ENCODE assay signal across 8 cellular contexts in genomic region chr17:80035937-80036714, GRCh38. TPM values are rescaled to one million over a fixed set of nuclear protein-coding genes. Genes with fewer than 3 reads are reported as not detected.
DNase-seq lines count a peak whose midpoint lies in the region; ATAC-seq, FAIRE-seq and TF ChIP-seq lines count a peak whose summit lies in the region.

A gene with protein sequence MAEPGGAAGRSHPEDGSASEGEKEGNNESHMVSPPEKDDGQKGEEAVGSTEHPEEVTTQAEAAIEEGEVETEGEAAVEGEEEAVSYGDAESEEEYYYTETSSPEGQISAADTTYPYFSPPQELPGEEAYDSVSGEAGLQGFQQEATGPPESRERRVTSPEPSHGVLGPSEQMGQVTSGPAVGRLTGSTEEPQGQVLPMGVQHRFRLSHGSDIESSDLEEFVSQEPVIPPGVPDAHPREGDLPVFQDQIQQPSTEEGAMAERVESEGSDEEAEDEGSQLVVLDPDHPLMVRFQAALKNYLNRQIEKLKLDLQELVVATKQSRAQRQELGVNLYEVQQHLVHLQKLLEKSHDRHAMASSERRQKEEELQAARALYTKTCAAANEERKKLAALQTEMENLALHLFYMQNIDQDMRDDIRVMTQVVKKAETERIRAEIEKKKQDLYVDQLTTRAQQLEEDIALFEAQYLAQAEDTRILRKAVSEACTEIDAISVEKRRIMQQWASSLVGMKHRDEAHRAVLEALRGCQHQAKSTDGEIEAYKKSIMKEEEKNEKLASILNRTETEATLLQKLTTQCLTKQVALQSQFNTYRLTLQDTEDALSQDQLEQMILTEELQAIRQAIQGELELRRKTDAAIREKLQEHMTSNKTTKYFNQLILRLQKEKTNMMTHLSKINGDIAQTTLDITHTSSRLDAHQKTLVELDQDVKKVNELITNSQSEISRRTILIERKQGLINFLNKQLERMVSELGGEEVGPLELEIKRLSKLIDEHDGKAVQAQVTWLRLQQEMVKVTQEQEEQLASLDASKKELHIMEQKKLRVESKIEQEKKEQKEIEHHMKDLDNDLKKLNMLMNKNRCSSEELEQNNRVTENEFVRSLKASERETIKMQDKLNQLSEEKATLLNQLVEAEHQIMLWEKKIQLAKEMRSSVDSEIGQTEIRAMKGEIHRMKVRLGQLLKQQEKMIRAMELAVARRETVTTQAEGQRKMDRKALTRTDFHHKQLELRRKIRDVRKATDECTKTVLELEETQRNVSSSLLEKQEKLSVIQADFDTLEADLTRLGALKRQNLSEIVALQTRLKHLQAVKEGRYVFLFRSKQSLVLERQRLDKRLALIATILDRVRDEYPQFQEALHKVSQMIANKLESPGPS (plus strand): TSS chr17:80036642. CDS start chr17:80036663, 21 bp downstream.

- H3K4me3 ChIP-seq in BLaER1 (peak within 1 kb of the TSS; percentile 79), right cardiac atrium (ENCODE audit: low read length) (peak within 1 kb of the TSS; percentile 99), psoas muscle (peak within 1 kb of the TSS; percentile 89)

- peak; percentile 29 for TF ChIP-seq CTCF in psoas muscle (IDR thresholded peaks at IDR 0.05)

- H3K27ac ChIP-seq in BLaER1 (peak within 1 kb of the TSS; percentile 49; the same call in 1 of the 2 replicates), right cardiac atrium (ENCODE audit: low read length) (peak within 1 kb of the TSS; percentile 92), psoas muscle (peak within 1 kb of the TSS; percentile 85)

- H3K9me3 Mint-ChIP-seq in T-helper 1 cell treated with Interleukin-12 subunit alpha and Interleukin-12 subunit beta and Interleukin-4 antibody, amounts not matched to agents 30 μg/mL and 1 μg/mL, for 36 hours, result no peaks in the 10 kb centered on the region

- H3K27ac Mint-ChIP-seq in T-helper 1 cell treated with Interleukin-12 subunit alpha and Interleukin-12 subunit beta and Interleukin-4 antibody, amounts not matched to agents 30 μg/mL and 1 μg/mL, for 36 hours, result peak within 1 kb of the TSS; percentile 76

- H3K4me3 Mint-ChIP-seq in T-helper 1 cell treated with Interleukin-12 subunit alpha and Interleukin-12 subunit beta and Interleukin-4 antibody, amounts not matched to agents 30 μg/mL and 1 μg/mL, for 36 hours, result peak within 1 kb of the TSS; percentile 86

- intact Hi-C loops in right cardiac atrium (cut with DNase I) (no loop called here), psoas muscle (cut with DNase I) (no loop called here)

- H3K27me3 ChIP-seq in BLaER1, result peaks cover 58% of the 10 kb centered on the region
- no peaks in the 10 kb centered on the region for H3K27me3 ChIP-seq in right cardiac atrium (ENCODE audit: control insufficient read depth, insufficient read depth)
- H3K27me3 ChIP-seq in psoas muscle (ENCODE audit: insufficient read depth in 3 of 3, low read length in 2 of 3), result peaks cover 0 to 39% (median 4%) of the 10 kb centered on the region in 3 donors

- peak; percentile 75 for DNase-seq in NCI-H1105 treated with DMSO at 0.1 percent for 48 hours (lab: John Stamatoyannopoulos, UW)
- DNase-seq in amygdala (lab: John Stamatoyannopoulos, UW), result peak in 51 of 56 donors; percentile 15 to 82 (median 53)
- peak; percentile 89 to 96 (median 95) for DNase-seq in right cardiac atrium
- DNase-seq in psoas muscle, result peak; percentile 86 to 91
- DNase-seq in urothelium cell line (ENCODE audit: low spot score), result peak; percentile 97

- WGBS in right cardiac atrium, result under 1% methylated on average over 89 of the region's 89 CpGs
- WGBS in psoas muscle, 3 donors, result 0 to 1% (median 0%) methylated on average over 58 to 89 of the region's 89 CpGs

- no peaks in the 10 kb centered on the region for H3K36me3 Mint-ChIP-seq in T-helper 1 cell treated with Interleukin-12 subunit alpha and Interleukin-12 subunit beta and Interleukin-4 antibody, amounts not matched to agents 30 μg/mL and 1 μg/mL, for 36 hours (ENCODE audit: low read depth)

- peak within 1 kb of the TSS; percentile 78 for H3K9ac ChIP-seq in BLaER1

- peaks cover 60% of the 10 kb centered on the region for H3K27me3 Mint-ChIP-seq in T-helper 1 cell treated with Interleukin-12 subunit alpha and Interleukin-12 subunit beta and Interleukin-4 antibody, amounts not matched to agents 30 μg/mL and 1 μg/mL, for 36 hours (ENCODE audit: low read depth)

- FAIRE-seq in urothelium cell line (lab: Jason Lieb, UNC), result peak; percentile 87

- peaks cover 50% of the 10 kb centered on the region for H4K20me1 ChIP-seq in BLaER1

- peaks cover 6% of the 10 kb centered on the region for H3K4me1 Mint-ChIP-seq in T-helper 1 cell treated with Interleukin-12 subunit alpha and Interleukin-12 subunit beta and Interleukin-4 antibody, amounts not matched to agents 30 μg/mL and 1 μg/mL, for 36 hours (ENCODE audit: low read depth)

- H3K4me1 ChIP-seq in BLaER1 (peaks cover 21% of the 10 kb centered on the region), right cardiac atrium (ENCODE audit: control insufficient read depth, insufficient read depth, low read length) (peaks cover 2% of the 10 kb centered on the region), psoas muscle (peaks cover 11% of the 10 kb centered on the region)

- no peaks in the 10 kb centered on the region for H3K36me3 ChIP-seq in BLaER1
- no peaks in the 10 kb centered on the region for H3K36me3 ChIP-seq in psoas muscle (ENCODE audit: insufficient read depth in 1 of 2, low read depth in 1 of 2)

- H3K4me2 ChIP-seq in BLaER1, result peak within 1 kb of the TSS; percentile 100

- H3K9me3 ChIP-seq in BLaER1 (no peaks in the 10 kb centered on the region), right cardiac atrium (ENCODE audit: control insufficient read depth, low read length) (no peaks in the 10 kb centered on the region), psoas muscle (no peaks in the 10 kb centered on the region)

- ATAC-seq in GM21381 (IDR thresholded peaks at IDR 0.05; ENCODE audit: unreplicated experiment), result peak; percentile 49
- peak; percentile 97 to 98 for ATAC-seq in right cardiac atrium
- ATAC-seq in psoas muscle, result peak; percentile 91 to 94 (median 92)

RNA-seq across cellular contexts. Expression of the gene that starts here (rescaled TPM):
- total RNA-seq in right cardiac atrium (1 to 10 TPM; 6.9 to 10.0 (median 7.9) TPM), psoas muscle (1 to 10 TPM in 3 of 4 donors, under 1 TPM in 1; 0.71 to 1.9 (median 1.7) TPM)
- polyA plus RNA-seq in right cardiac atrium (4.9 TPM), psoas muscle (1 to 10 TPM in 2 of 3 donors, under 1 TPM in 1; 0.51 to 1.4 (median 1.2) TPM)

Comparison
In these comparisons a context has a peak if more than half of its experiments do, and no peak if none do; other contexts are left out.
1. Peak in every context shown above with its lines: DNase-seq, ATAC-seq, H3K4me3 ChIP-seq and H3K27ac ChIP-seq.